Comparison of ENCODE assay signal across 1 cellular context in genomic region chr6:149728499-149729234, GRCh38.
TF ChIP-seq lines count a peak whose summit lies in the region.

No MANE protein-coding gene starts in this region.

TF ChIP-seq in K562, 482 proteins besides CTCF, POLR2A, EP300 and RAD21 (continued from another document and continues in another):
- TF ChIP-seq ZHX1 (conservative IDR thresholded peaks at IDR 0.05; ENCODE audit: low read length) (no peak), NCOR1 (IDR thresholded peaks at IDR 0.05) (peak; percentile 96), BRF2 (IDR thresholded peaks at IDR 0.05; ENCODE audit: borderline replicate concordance, insufficient read depth, insufficient read length) (no peak), MEF2D (tag; conservative IDR thresholded peaks at IDR 0.05; ENCODE audit: low read depth) (no peak), GATAD2A (IDR thresholded peaks at IDR 0.05) (peak; percentile 99), ZFPM2 (CRISPR knock-in tag; IDR thresholded peaks at IDR 0.05) (no peak), KDM1A (IDR thresholded peaks at IDR 0.05) (peak; percentile 66 to 81; a peak in 3 of 4 replicates), HNRNPLL (IDR thresholded peaks at IDR 0.05; ENCODE audit: low read depth, low read length, poor library complexity, severe bottlenecking) (no peak), WHSC1 (IDR thresholded peaks at IDR 0.05; ENCODE audit: low read length) (peak; percentile 22), CCNT2 (IDR thresholded peaks at IDR 0.05; ENCODE audit: borderline replicate concordance, extremely low read depth, insufficient read length, low read depth, low read length) (peak; percentile 49), NFE2L1 (tag; IDR thresholded peaks at IDR 0.05; ENCODE audit: borderline replicate concordance, low read depth) (no peak), TOE1 (IDR thresholded peaks at IDR 0.05; ENCODE audit: borderline replicate concordance) (peak; percentile 73), TOE1 (CRISPR knock-in tag; IDR thresholded peaks at IDR 0.05; ENCODE audit: borderline replicate concordance, low read depth) (no peak), MTA1 (IDR thresholded peaks at IDR 0.05; ENCODE audit: borderline replicate concordance) (peak; percentile 93; the same call in 1 of the 2 replicates), ZNF695 (CRISPR knock-in tag; IDR thresholded peaks at IDR 0.05) (no peak), SMAD1 (IDR thresholded peaks at IDR 0.05; ENCODE audit: low read depth, low read length, partially characterized antibody) (no peak), SPI1 (IDR thresholded peaks at IDR 0.05; ENCODE audit: borderline replicate concordance, low read depth, low read length) (0 out of 2 replicates have a peak, but pooled peaks have one; percentile 3), NUFIP1 (IDR thresholded peaks at IDR 0.05; ENCODE audit: partially characterized antibody) (peak; percentile 14), ZNF121 (CRISPR knock-in tag; conservative IDR thresholded peaks at IDR 0.05) (peak; percentile 91), EWSR1 (IDR thresholded peaks at IDR 0.05; ENCODE audit: borderline replicate concordance, low read depth, partially characterized antibody) (no peak), ETV5 (CRISPR knock-in tag; IDR thresholded peaks at IDR 0.05; ENCODE audit: low read depth) (peak; percentile 50; the same call in 1 of the 2 replicates), ARHGAP35 (IDR thresholded peaks at IDR 0.05; ENCODE audit: partially characterized antibody) (no peak), DNMT1 (IDR thresholded peaks at IDR 0.05) (0 out of 2 replicates have a peak, but pooled peaks have one; percentile 70), ERF (CRISPR knock-in tag; IDR thresholded peaks at IDR 0.05) (no peak), NCOA2 (IDR thresholded peaks at IDR 0.05; ENCODE audit: partially characterized antibody in 2 of 2) (no peak), CAMTA2 (CRISPR knock-in tag; conservative IDR thresholded peaks at IDR 0.05) (no peak), PHF8 (IDR thresholded peaks at IDR 0.05; ENCODE audit: borderline replicate concordance, low read length) (no peak; the same call in 1 of the 2 replicates), POLR2B (IDR thresholded peaks at IDR 0.05; ENCODE audit: low read depth, partially characterized antibody) (peak; percentile 52), FOXA1 (IDR thresholded peaks at IDR 0.05; ENCODE audit: borderline replicate concordance) (no peak), TCF15 (CRISPR knock-in tag; IDR thresholded peaks at IDR 0.05) (peak; percentile 26; the same call in 1 of the 2 replicates), ZBTB9 (CRISPR knock-in tag; IDR thresholded peaks at IDR 0.05) (peak; percentile 62; the same call in 1 of the 2 replicates), ZSCAN29 (IDR thresholded peaks at IDR 0.05) (peak; percentile 30; the same call in 1 of the 2 replicates), ZNF57 (CRISPR knock-in tag; IDR thresholded peaks at IDR 0.05) (0 out of 2 replicates have a peak, but pooled peaks have one; percentile 49), GATAD2B (IDR thresholded peaks at IDR 0.05; ENCODE audit: borderline replicate concordance) (peak; percentile 87), GABPB2 (CRISPR knock-in tag; conservative IDR thresholded peaks at IDR 0.05) (no peak), NELFE (IDR thresholded peaks at IDR 0.05; ENCODE audit: insufficient read depth, insufficient read length) (no peak), HMGXB4 (CRISPR knock-in tag; IDR thresholded peaks at IDR 0.05) (no peak), POLR2AphosphoS2 (IDR thresholded peaks at IDR 0.05; ENCODE audit: low read length) (no peak), FOSL1 (tag; conservative IDR thresholded peaks at IDR 0.05) (no peak; the same call in 1 of the 2 replicates), JUN (IDR thresholded peaks at IDR 0.05; ENCODE audit: borderline replicate concordance, low read depth, low read length) (no peak), JUN (CRISPR knock-in tag; IDR thresholded peaks at IDR 0.05; ENCODE audit: borderline replicate concordance) (peak; percentile 22; the same call in 1 of the 2 replicates), NR0B1 (IDR thresholded peaks at IDR 0.05; ENCODE audit: partially characterized antibody) (no peak), KLF6 (CRISPR knock-in tag; IDR thresholded peaks at IDR 0.05; ENCODE audit: borderline replicate concordance) (peak; percentile 52; the same call in 1 of the 2 replicates), BCLAF1 (IDR thresholded peaks at IDR 0.05; ENCODE audit: borderline replicate concordance in 1 of 2, control insufficient read depth in 1 of 2, low read depth in 2 of 2, low read length in 1 of 2) (peak; percentile 40 to 85; a peak in 1 of 4 replicates), RUNX1 (IDR thresholded peaks at IDR 0.05; ENCODE audit: low read depth) (no peak), ZNF239 (CRISPR knock-in tag; IDR thresholded peaks at IDR 0.05) (peak; percentile 81), FOXA3 (CRISPR knock-in tag; conservative IDR thresholded peaks at IDR 0.05 in 1 of 2, IDR thresholded peaks at IDR 0.05 in 1 of 2) (no peak; a peak in 1 of 4 replicates), GABPB1 (CRISPR knock-in tag; IDR thresholded peaks at IDR 0.05) (0 out of 2 replicates have a peak, but pooled peaks have one; percentile 43), HDGF (IDR thresholded peaks at IDR 0.05) (peak; percentile 97), CHD4 (IDR thresholded peaks at IDR 0.05; ENCODE audit: insufficient read depth, insufficient replicate concordance, low read depth, low read length, poor library complexity, severe bottlenecking) (no peak), ZNF224 (CRISPR knock-in tag; IDR thresholded peaks at IDR 0.05) (no peak), FOXK1 (CRISPR knock-in tag; IDR thresholded peaks at IDR 0.05; ENCODE audit: borderline replicate concordance) (no peak), NR1H2 (CRISPR knock-in tag; IDR thresholded peaks at IDR 0.05) (no peak), ZBTB8A (IDR thresholded peaks at IDR 0.05; ENCODE audit: partially characterized antibody) (no peak), BCOR (IDR thresholded peaks at IDR 0.05) (peak; percentile 86), PREB (CRISPR knock-in tag; IDR thresholded peaks at IDR 0.05) (no peak), ZNF785 (CRISPR knock-in tag; IDR thresholded peaks at IDR 0.05) (no peak), HDAC2 (IDR thresholded peaks at IDR 0.05) (peak; percentile 96), MLX (CRISPR knock-in tag; conservative IDR thresholded peaks at IDR 0.05) (no peak)
